ENCODE assay signal across 1 cellular context in the genomic region with DNA sequence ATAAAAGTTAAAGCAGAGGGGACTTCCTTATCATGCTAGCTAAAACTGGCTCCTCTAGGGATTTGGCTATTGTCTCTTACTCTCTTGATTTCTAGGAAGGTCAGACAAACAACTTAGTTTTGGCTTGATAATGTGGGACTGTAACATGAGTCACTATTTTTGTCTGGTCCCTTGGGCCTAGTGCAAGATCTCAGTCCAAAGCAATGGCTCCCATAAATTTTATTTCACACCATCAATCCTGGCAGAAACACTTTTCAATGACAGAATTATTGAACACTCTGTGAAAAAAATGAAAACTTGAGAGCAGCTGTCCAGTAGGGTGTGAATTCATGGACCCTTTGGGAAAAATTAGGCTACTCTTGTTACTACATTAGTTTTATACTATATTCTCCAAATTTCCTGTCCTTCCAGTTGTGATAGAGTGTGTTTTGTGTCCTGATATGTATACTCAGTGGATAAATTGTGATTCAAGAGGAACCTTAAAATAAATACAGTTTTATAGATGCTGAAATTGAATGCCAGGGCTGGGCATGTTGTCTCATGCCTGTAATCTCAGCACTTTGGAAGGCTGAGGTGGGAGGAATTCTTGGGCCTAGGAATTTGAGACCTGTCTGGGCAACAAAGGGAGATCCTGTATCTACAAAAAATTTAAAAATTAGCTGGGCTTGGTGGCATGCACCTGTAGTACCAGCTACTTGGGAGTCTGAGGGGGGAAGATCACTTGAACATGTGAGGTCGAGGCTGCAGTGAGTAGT.
TF ChIP-seq lines count a peak whose summit lies in the region.

No MANE protein-coding gene starts in this region.

TF ChIP-seq in HEK293, 187 proteins besides CTCF, POLR2A, EP300 and RAD21 (continued from another document and continues in another):
- no peak for TF ChIP-seq PRDM2 (tag by site-specific recombination; IDR thresholded peaks at IDR 0.05; ENCODE audit: borderline replicate concordance)
- peak; percentile 83 for TF ChIP-seq ZEB2 (tag by site-specific recombination; IDR thresholded peaks at IDR 0.05)
- peak; percentile 35; the same call in 1 of the 2 replicates for TF ChIP-seq ZNF24 (tag by site-specific recombination; IDR thresholded peaks at IDR 0.05)
- TF ChIP-seq ZNF214 (tag by site-specific recombination; IDR thresholded peaks at IDR 0.05; ENCODE audit: borderline replicate concordance), result no peak
- no peak for TF ChIP-seq SP2 (tag by site-specific recombination; IDR thresholded peaks at IDR 0.05)
- no peak for TF ChIP-seq ZNF248 (tag by site-specific recombination; IDR thresholded peaks at IDR 0.05)
- TF ChIP-seq ZNF324 (tag by site-specific recombination; IDR thresholded peaks at IDR 0.05), result no peak
- no peak for TF ChIP-seq ZNF544 (tag by site-specific recombination; IDR thresholded peaks at IDR 0.05)
- TF ChIP-seq ZNF514 (tag by site-specific recombination; IDR thresholded peaks at IDR 0.05), result no peak
- peak; percentile 91 for TF ChIP-seq GLI2 (tag by site-specific recombination; IDR thresholded peaks at IDR 0.05; ENCODE audit: borderline replicate concordance, low read depth)
- no peak for TF ChIP-seq ZNF768 (tag by site-specific recombination; IDR thresholded peaks at IDR 0.05)
- TF ChIP-seq ZNF48 (tag by site-specific recombination; IDR thresholded peaks at IDR 0.05), result no peak
- TF ChIP-seq KLF8 (tag by site-specific recombination; IDR thresholded peaks at IDR 0.05), result 0 out of 2 replicates have a peak, but pooled peaks have one; percentile 29
- TF ChIP-seq ZNF18 (tag by site-specific recombination; IDR thresholded peaks at IDR 0.05), result peak; percentile 82
- TF ChIP-seq ZNF571 (tag by site-specific recombination; IDR thresholded peaks at IDR 0.05), result no peak
- TF ChIP-seq RBAK (tag by site-specific recombination; IDR thresholded peaks at IDR 0.05), result no peak
- TF ChIP-seq ZNF394 (tag by site-specific recombination; IDR thresholded peaks at IDR 0.05; ENCODE audit: borderline replicate concordance), result no peak; the same call in 1 of the 2 replicates
- TF ChIP-seq ZNF596 (tag by site-specific recombination; IDR thresholded peaks at IDR 0.05), result peak; percentile 70; the same call in 1 of the 2 replicates
- TF ChIP-seq, protein P1, sequence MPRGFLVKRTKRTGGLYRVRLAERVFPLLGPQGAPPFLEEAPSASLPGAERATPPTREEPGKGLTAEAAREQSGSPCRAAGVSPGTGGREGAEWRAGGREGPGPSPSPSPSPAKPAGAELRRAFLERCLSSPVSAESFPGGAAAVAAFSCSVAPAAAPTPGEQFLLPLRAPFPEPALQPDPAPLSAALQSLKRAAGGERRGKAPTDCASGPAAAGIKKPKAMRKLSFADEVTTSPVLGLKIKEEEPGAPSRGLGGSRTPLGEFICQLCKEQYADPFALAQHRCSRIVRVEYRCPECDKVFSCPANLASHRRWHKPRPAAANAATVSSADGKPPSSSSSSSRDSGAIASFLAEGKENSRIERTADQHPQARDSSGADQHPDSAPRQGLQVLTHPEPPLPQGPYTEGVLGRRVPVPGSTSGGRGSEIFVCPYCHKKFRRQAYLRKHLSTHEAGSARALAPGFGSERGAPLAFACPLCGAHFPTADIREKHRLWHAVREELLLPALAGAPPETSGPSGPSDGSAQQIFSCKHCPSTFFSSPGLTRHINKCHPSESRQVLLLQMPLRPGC (tag by site-specific recombination; IDR thresholded peaks at IDR 0.05), result peak; percentile 63; the same call in 1 of the 2 replicates
- 0 out of 2 replicates have a peak, but pooled peaks have one; percentile 44 for TF ChIP-seq ZNF423 (tag by site-specific recombination; IDR thresholded peaks at IDR 0.05)
- no peak for TF ChIP-seq HOXC10 (CRISPR knock-in tag; IDR thresholded peaks at IDR 0.05)
- TF ChIP-seq FEZF1 (tag by site-specific recombination; IDR thresholded peaks at IDR 0.05), result peak; percentile 90
- no peak for TF ChIP-seq ZNF692 (tag by site-specific recombination; IDR thresholded peaks at IDR 0.05)
- no peak for TF ChIP-seq ZBTB21 (tag by site-specific recombination; IDR thresholded peaks at IDR 0.05)
- TF ChIP-seq OSR2 (tag by site-specific recombination; IDR thresholded peaks at IDR 0.05), result peak; percentile 81
- no peak for TF ChIP-seq ZNF391 (tag by site-specific recombination; IDR thresholded peaks at IDR 0.05; ENCODE audit: borderline replicate concordance, low read depth)
- TF ChIP-seq ZSCAN16 (tag by site-specific recombination; IDR thresholded peaks at IDR 0.05), result no peak
- TF ChIP-seq KLF1 (tag by site-specific recombination; IDR thresholded peaks at IDR 0.05), result no peak
- TF ChIP-seq ZNF280D (tag by site-specific recombination; IDR thresholded peaks at IDR 0.05), result no peak
- TF ChIP-seq ZNF664 (tag by site-specific recombination; IDR thresholded peaks at IDR 0.05), result no peak
- 0 out of 2 replicates have a peak, but pooled peaks have one; percentile 19 for TF ChIP-seq WT1 (tag by site-specific recombination; IDR thresholded peaks at IDR 0.05)
- peak; percentile 53; the same call in 1 of the 2 replicates for TF ChIP-seq ZNF2 (tag by site-specific recombination; IDR thresholded peaks at IDR 0.05)
- peak; percentile 48; the same call in 1 of the 2 replicates for TF ChIP-seq ZBTB17 (tag by site-specific recombination; IDR thresholded peaks at IDR 0.05)
- TF ChIP-seq SETDB1 (IDR thresholded peaks at IDR 0.05; ENCODE audit: insufficient read length, low read length), result no peak
- TF ChIP-seq ZNF677 (tag by site-specific recombination; IDR thresholded peaks at IDR 0.05), result no peak
- TF ChIP-seq IKZF3 (tag by site-specific recombination; IDR thresholded peaks at IDR 0.05), result peak; percentile 71
- TF ChIP-seq ZNF341 (tag by site-specific recombination; IDR thresholded peaks at IDR 0.05; ENCODE audit: low read depth), result no peak
- no peak for TF ChIP-seq ZNF549 (tag by site-specific recombination; IDR thresholded peaks at IDR 0.05)
- TF ChIP-seq TCF7L2 (IDR thresholded peaks at IDR 0.05; ENCODE audit: borderline replicate concordance, low read depth, low read length), result peak; percentile 92
- TF ChIP-seq ZNF670 (tag by site-specific recombination; IDR thresholded peaks at IDR 0.05; ENCODE audit: low read depth), result no peak
- no peak for TF ChIP-seq ZNF133 (tag by site-specific recombination; IDR thresholded peaks at IDR 0.05)
- peak; percentile 71; the same call in 1 of the 2 replicates for TF ChIP-seq GFI1B (tag by site-specific recombination; IDR thresholded peaks at IDR 0.05)
- TF ChIP-seq ZNF138 (tag by site-specific recombination; IDR thresholded peaks at IDR 0.05; ENCODE audit: borderline replicate concordance), result no peak
